Comparison of ENCODE assay signal across 23 cellular contexts in genomic region chr10:100483876-100484666, GRCh38. TPM values are rescaled to one million over a fixed set of nuclear protein-coding genes. Genes with fewer than 3 reads are reported as not detected.
DNase-seq lines count a peak whose midpoint lies in the region; ATAC-seq and TF ChIP-seq lines count a peak whose summit lies in the region.
"Had no signal": no experiment of that assay in that cellular context is flagged by ENCODE, and none has a peak within 500 bp of the region (broad histone marks: within the 10 kb centered on the region; RNA-seq: fewer than 3 reads in every experiment).

No MANE protein-coding gene starts in this region.

- POLR2A ChIA-PET in activated CD8-positive, alpha-beta T cell treated with anti-CD3 and anti-CD28 coated beads, Interleukin-2, amount 10 ng/mL, durations not matched to agents 7 days and 5 days (lab: Charles Lee), result interaction anchor here (1.5 to 6.1 kb wide), 4 partner anchors 15 to 35 kb away, joined by 5 to 102 read pairs (median 9); partner anchors contain the start of gene SEC31B
- POLR2A ChIA-PET in activated CD8-positive, alpha-beta T cell treated with anti-CD3 and anti-CD28 coated beads for 36 hours (lab: Charles Lee), result interaction anchor here (1.0 to 6.0 kb wide), 4 partner anchors 10 to 42 kb away, joined by 3 to 56 read pairs (median 31); no protein-coding TSS in a partner anchor

- H3K4me1 Mint-ChIP-seq in activated CD8-positive, alpha-beta T cell treated with anti-CD3 and anti-CD28 coated beads, Interleukin-2, amount 10 ng/mL, durations not matched to agents 7 days and 5 days (ENCODE audit: low read depth), result peaks cover 38% of the 10 kb centered on the region
- peaks cover 10% of the 10 kb centered on the region for H3K4me1 Mint-ChIP-seq in activated CD8-positive, alpha-beta T cell treated with anti-CD3 and anti-CD28 coated beads for 36 hours (ENCODE audit: low read depth)
- H3K4me1 Mint-ChIP-seq in central memory CD8-positive, alpha-beta T cell, result peaks cover 21% of the 10 kb centered on the region
- peaks cover 64% of the 10 kb centered on the region for H3K4me1 Mint-ChIP-seq in neural progenitor cell

- peaks cover 11% of the 10 kb centered on the region for H3K27me3 Mint-ChIP-seq in activated CD8-positive, alpha-beta T cell treated with anti-CD3 and anti-CD28 coated beads, Interleukin-2, amount 10 ng/mL, durations not matched to agents 7 days and 5 days (ENCODE audit: low read depth)
- peaks cover 14% of the 10 kb centered on the region for H3K27me3 Mint-ChIP-seq in activated CD8-positive, alpha-beta T cell treated with anti-CD3 and anti-CD28 coated beads for 36 hours
- peaks cover 28% of the 10 kb centered on the region for H3K27me3 Mint-ChIP-seq in central memory CD8-positive, alpha-beta T cell
- H3K27me3 Mint-ChIP-seq in neural progenitor cell (ENCODE audit: insufficient read depth, low read depth), result peaks cover 23% of the 10 kb centered on the region

- H3K4me2 ChIP-seq in neural progenitor cell, result peak overlapping the region; percentile 83
- H3K4me2 ChIP-seq: A549 had no signal

- ATAC-seq in activated CD8-positive, alpha-beta T cell treated with anti-CD3 and anti-CD28 coated beads, Interleukin-2, amount 10 ng/mL, durations not matched to agents 7 days and 5 days, result no peak
- no peak for ATAC-seq in activated CD8-positive, alpha-beta T cell treated with anti-CD3 and anti-CD28 coated beads for 36 hours
- no peak for ATAC-seq in central memory CD8-positive, alpha-beta T cell (replicated peaks; ENCODE audit: extremely low read depth, poor library complexity, severe bottlenecking)
- ATAC-seq: A549 had no signal

- no peak for TF ChIP-seq CTCF in activated CD8-positive, alpha-beta T cell treated with anti-CD3 and anti-CD28 coated beads for 36 hours (IDR thresholded peaks at IDR 0.05)
- no peak for TF ChIP-seq CTCF in HL-60 (IDR thresholded peaks at IDR 0.05; ENCODE audit: insufficient read depth, low read length)
- TF ChIP-seq CTCF in neural progenitor cell (IDR thresholded peaks at IDR 0.05), result no peak
- TF ChIP-seq CTCF in prostate gland (IDR thresholded peaks at IDR 0.05), result no peak

- WGBS in prostate gland, result 84% methylated on average over 5 of the region's 5 CpGs

- no peak overlapping the region for H3K4me3 ChIP-seq in HL-60 (replicated peaks; ENCODE audit: insufficient read depth, low read length)
- no peak overlapping the region for H3K4me3 ChIP-seq in neural progenitor cell
- no peak overlapping the region for H3K4me3 ChIP-seq in prostate gland
- H3K4me3 ChIP-seq: A549 had no signal

- H3K36me3 Mint-ChIP-seq in activated CD8-positive, alpha-beta T cell treated with anti-CD3 and anti-CD28 coated beads, Interleukin-2, amount 10 ng/mL, durations not matched to agents 7 days and 5 days (ENCODE audit: low read depth), result peaks cover 54% of the 10 kb centered on the region
- H3K36me3 Mint-ChIP-seq in activated CD8-positive, alpha-beta T cell treated with anti-CD3 and anti-CD28 coated beads for 36 hours (ENCODE audit: low read depth), result peaks cover 9% of the 10 kb centered on the region
- peaks cover 8% of the 10 kb centered on the region for H3K36me3 Mint-ChIP-seq in central memory CD8-positive, alpha-beta T cell (ENCODE audit: insufficient read depth)
- H3K36me3 Mint-ChIP-seq in neural progenitor cell, result peaks cover 23% of the 10 kb centered on the region

- CTCF ChIA-PET in activated CD8-positive, alpha-beta T cell treated with anti-CD3 and anti-CD28 coated beads, Interleukin-2, amount 10 ng/mL, durations not matched to agents 7 days and 5 days (lab: Charles Lee), result interaction anchor here (1.0 to 8.0 kb wide), 12 partner anchors 13 to 137 kb away, joined by 3 to 253 read pairs (median 16); partner anchors contain the start of genes HIF1AN, SCD and SEC31B
- CTCF ChIA-PET in activated CD8-positive, alpha-beta T cell treated with anti-CD3 and anti-CD28 coated beads for 36 hours (lab: Charles Lee), result interaction anchor here (0.8 to 10.4 kb wide), 17 partner anchors 11 to 157 kb away, joined by 3 to 185 read pairs (median 10); partner anchors contain the start of genes SCD and SEC31B

- peaks cover 4% of the 10 kb centered on the region for H3K79me2 ChIP-seq in neural progenitor cell (ENCODE audit: low read depth)

- peaks cover 55% of the 10 kb centered on the region for H3F3A ChIP-seq in neural progenitor cell (ENCODE audit: low read depth)

- H3K27me3 ChIP-seq in HL-60 (ENCODE audit: insufficient read depth, poor library complexity, severe bottlenecking), result no peaks in the 10 kb centered on the region
- H3K27me3 ChIP-seq in neural progenitor cell, result peaks cover 83% of the 10 kb centered on the region
- no peaks in the 10 kb centered on the region for H3K27me3 ChIP-seq in prostate gland (replicated peaks; ENCODE audit: insufficient read depth)

- no peaks in the 10 kb centered on the region for H3K9me3 Mint-ChIP-seq in activated CD8-positive, alpha-beta T cell treated with anti-CD3 and anti-CD28 coated beads, Interleukin-2, amount 10 ng/mL, durations not matched to agents 7 days and 5 days (ENCODE audit: insufficient read depth)
- no peaks in the 10 kb centered on the region for H3K9me3 Mint-ChIP-seq in activated CD8-positive, alpha-beta T cell treated with anti-CD3 and anti-CD28 coated beads for 36 hours
- H3K9me3 Mint-ChIP-seq in central memory CD8-positive, alpha-beta T cell, result no peaks in the 10 kb centered on the region
- H3K9me3 Mint-ChIP-seq in neural progenitor cell, result no peaks in the 10 kb centered on the region

- H3K9ac ChIP-seq in neural progenitor cell, result no peak overlapping the region

- peak overlapping the region; percentile 26 for H3K27ac Mint-ChIP-seq in activated CD8-positive, alpha-beta T cell treated with anti-CD3 and anti-CD28 coated beads, Interleukin-2, amount 10 ng/mL, durations not matched to agents 7 days and 5 days
- no peak overlapping the region for H3K27ac Mint-ChIP-seq in activated CD8-positive, alpha-beta T cell treated with anti-CD3 and anti-CD28 coated beads for 36 hours
- H3K27ac Mint-ChIP-seq in central memory CD8-positive, alpha-beta T cell (ENCODE audit: low read depth), result no peak overlapping the region
- peak overlapping the region; percentile 99 for H3K27ac Mint-ChIP-seq in neural progenitor cell
- H3K27ac Mint-ChIP-seq: H9 had no signal

- DNase-seq in activated CD8-positive, alpha-beta T cell treated with anti-CD3 and anti-CD28 coated beads, Interleukin-2, amount 10 ng/mL, durations not matched to agents 7 days and 5 days, result no peak
- DNase-seq in activated CD8-positive, alpha-beta T cell treated with anti-CD3 and anti-CD28 coated beads for 36 hours, result no peak
- DNase-seq in HL-60 (ENCODE audit: low read depth in 1 of 2, low spot score in 1 of 2), result no peak
- no peak for DNase-seq in central memory CD8-positive, alpha-beta T cell (ENCODE audit: low spot score in 2 of 2)
- no peak for DNase-seq in neural progenitor cell (ENCODE audit: low spot score)
- DNase-seq in prostate gland (ENCODE audit: low spot score), result no peak
- no peak for DNase-seq in medulla oblongata (ENCODE audit: extremely low spot score)
- DNase-seq in NCI-H2081 treated with DMSO at 0.1 percent for 48 hours (lab: John Stamatoyannopoulos, UW), result no peak
- DNase-seq: Calu3; DMS79; H9; IMR-90; NCI-H1105 treated with DMSO at 0.1 percent for 48 hours; NCI-H1694 treated with DMSO at 0.1 percent for 48 hours; NCI-H226; NCI-H526; NK-92 treated with Interleukin-12 subunit alpha and Interleukin-12 subunit beta, amount 100 ng/mL, for 24 hours; SHP77 had no signal

- H3K4me1 ChIP-seq in neural progenitor cell (peaks cover 52% of the 10 kb centered on the region), prostate gland (replicated peaks) (peaks cover 3% of the 10 kb centered on the region)

- no peak for TF ChIP-seq POLR2A in prostate gland (IDR thresholded peaks at IDR 0.05)

- no peak overlapping the region for H3K4me3 Mint-ChIP-seq in activated CD8-positive, alpha-beta T cell treated with anti-CD3 and anti-CD28 coated beads, Interleukin-2, amount 10 ng/mL, durations not matched to agents 7 days and 5 days
- H3K4me3 Mint-ChIP-seq in activated CD8-positive, alpha-beta T cell treated with anti-CD3 and anti-CD28 coated beads for 36 hours, result no peak overlapping the region
- H3K4me3 Mint-ChIP-seq in central memory CD8-positive, alpha-beta T cell, result peak overlapping the region; percentile 85
- H3K4me3 Mint-ChIP-seq in neural progenitor cell, result peak overlapping the region; percentile 81
- H3K4me3 Mint-ChIP-seq: H9 had no signal

- H3K27ac ChIP-seq in HL-60 (replicated peaks) (peak overlapping the region; percentile 36; the same call in 1 of the 2 replicates), neural progenitor cell (no peak overlapping the region), prostate gland (no peak overlapping the region)
- H3K27ac ChIP-seq: A549, C4-2B had no signal

- H3K9me3 ChIP-seq in neural progenitor cell (ENCODE audit: low read depth) (no peaks in the 10 kb centered on the region), prostate gland (no peaks in the 10 kb centered on the region)
- H3K9me3 ChIP-seq: A549 had no signal

- H3K36me3 ChIP-seq in neural progenitor cell, result no peaks in the 10 kb centered on the region
- no peaks in the 10 kb centered on the region for H3K36me3 ChIP-seq in prostate gland

- no peak overlapping the region for H2AFZ ChIP-seq in neural progenitor cell (replicated peaks)

- intact Hi-C loops in activated CD8-positive, alpha-beta T cell treated with anti-CD3 and anti-CD28 coated beads for 36 hours (cut with micrococcal nuclease), result loop anchor here (5.0 kb wide), 1 partner anchor 33 kb away; the partner anchor contains the start of gene SEC31B
- intact Hi-C loops in prostate gland (cut with DNase I), result no loop called here

- H4K20me1 ChIP-seq in neural progenitor cell (ENCODE audit: low read depth), result peaks cover 14% of the 10 kb centered on the region

RNA-seq across cellular contexts. Expression of gene WNT8B, which starts 21.3 kb away (rescaled TPM):
- total RNA-seq in activated CD8-positive, alpha-beta T cell treated with anti-CD3 and anti-CD28 coated beads, Interleukin-2, amount 10 ng/mL, durations not matched to agents 7 days and 5 days, result under 1 TPM; 0.18 to 0.37 TPM
- total RNA-seq in activated CD8-positive, alpha-beta T cell treated with anti-CD3 and anti-CD28 coated beads for 36 hours, result under 1 TPM; 0.38 to 0.47 TPM
- total RNA-seq in neural progenitor cell (ENCODE audit: low replicate concordance) (5.8 and 9.0 TPM in 2 replicates), prostate gland (1 to 10 TPM in 1 of 2 donors, under 1 TPM in 1; 0.40 to 1.8 TPM)
- total RNA-seq: Calu3, H9, HT1080, IMR-90, LHCN-M2, OCI-LY7 had no signal

RNA-seq across cellular contexts. Expression of gene SEC31B, which starts 35.6 kb away (rescaled TPM):
- 100 to 1,000 TPM; 164 to 172 TPM for total RNA-seq in activated CD8-positive, alpha-beta T cell treated with anti-CD3 and anti-CD28 coated beads, Interleukin-2, amount 10 ng/mL, durations not matched to agents 7 days and 5 days
- total RNA-seq in activated CD8-positive, alpha-beta T cell treated with anti-CD3 and anti-CD28 coated beads for 36 hours, result 10 to 100 TPM; 34.2 to 40.6 TPM
- total RNA-seq in neural progenitor cell (ENCODE audit: low replicate concordance), result 8.8 and 11.6 TPM in 2 replicates
- total RNA-seq in prostate gland, result 10 to 100 TPM; 10.5 to 17.3 TPM

RNA-seq across cellular contexts. Expression of gene NDUFB8, which starts 45.6 kb away (rescaled TPM):
- 100 to 1,000 TPM; 290 to 293 TPM for total RNA-seq in activated CD8-positive, alpha-beta T cell treated with anti-CD3 and anti-CD28 coated beads, Interleukin-2, amount 10 ng/mL, durations not matched to agents 7 days and 5 days
- 100 to 1,000 TPM; 365 to 384 TPM for total RNA-seq in activated CD8-positive, alpha-beta T cell treated with anti-CD3 and anti-CD28 coated beads for 36 hours
- 124 and 144 TPM in 2 replicates for total RNA-seq in neural progenitor cell (ENCODE audit: low replicate concordance)
- total RNA-seq in prostate gland, result 100 to 1,000 TPM; 195 to 222 TPM

RNA-seq across cellular contexts. Expression of gene HIF1AN, which starts 51.7 kb away (rescaled TPM):
- total RNA-seq in activated CD8-positive, alpha-beta T cell treated with anti-CD3 and anti-CD28 coated beads, Interleukin-2, amount 10 ng/mL, durations not matched to agents 7 days and 5 days, result 10 to 100 TPM; 46.5 to 48.1 TPM
- total RNA-seq in activated CD8-positive, alpha-beta T cell treated with anti-CD3 and anti-CD28 coated beads for 36 hours, result 10 to 100 TPM; 35.3 to 36.5 TPM
- total RNA-seq in neural progenitor cell (ENCODE audit: low replicate concordance), result 24.2 and 26.4 TPM in 2 replicates
- total RNA-seq in prostate gland, result 10 to 100 TPM; 10.8 to 30.2 TPM

Comparison
In these comparisons a context has a peak if more than half of its experiments do, and no peak if none do; other contexts are left out.
1. H3K27ac Mint-ChIP-seq: peak in activated CD8-positive, alpha-beta T cell treated with anti-CD3 and anti-CD28 coated beads, Interleukin-2, amount 10 ng/mL, durations not matched to agents 7 days and 5 days (single experiment) and neural progenitor cell (single experiment); none in activated CD8-positive, alpha-beta T cell treated with anti-CD3 and anti-CD28 coated beads for 36 hours (single experiment) and central memory CD8-positive, alpha-beta T cell (single experiment).
2. H3K4me3 Mint-ChIP-seq: peak in central memory CD8-positive, alpha-beta T cell (single experiment) and neural progenitor cell (single experiment); none in activated CD8-positive, alpha-beta T cell treated with anti-CD3 and anti-CD28 coated beads, Interleukin-2, amount 10 ng/mL, durations not matched to agents 7 days and 5 days (single experiment) and activated CD8-positive, alpha-beta T cell treated with anti-CD3 and anti-CD28 coated beads for 36 hours (single experiment).